In genomic region chr12:52877242-52877641, GRCh38 we compare ENCODE assay signal across 15 cellular contexts. TPM values are rescaled to one million over a fixed set of nuclear protein-coding genes. Genes with fewer than 3 reads are reported as not detected.
DNase-seq lines count a peak whose midpoint lies in the region; ATAC-seq and TF ChIP-seq lines count a peak whose summit lies in the region.
"Had no signal": no experiment of that assay in that cellular context is flagged by ENCODE, and none has a peak within 500 bp of the region (broad histone marks: within the 10 kb centered on the region; RNA-seq: fewer than 3 reads in every experiment).

No MANE protein-coding gene starts in this region.

- POLR2A ChIA-PET in CD4-positive, alpha-beta T cell (lab: Charles Lee): no interaction called here

- H3K4me1 ChIP-seq in sigmoid colon (peaks cover 0 to 37% (median 29%) of the 10 kb centered on the region in 4 donors), body of pancreas (peaks cover 29% of the 10 kb centered on the region)

- no peaks in the 10 kb centered on the region for H3K27me3 ChIP-seq in CD4-positive, alpha-beta T cell (ENCODE audit: control insufficient read depth, insufficient read depth, low read length)
- no peaks in the 10 kb centered on the region for H3K27me3 ChIP-seq in sigmoid colon
- H3K27me3 ChIP-seq in body of pancreas: no peaks in the 10 kb centered on the region

- intact Hi-C loops in CD4-positive, alpha-beta T cell (cut with DNase I, micrococcal nuclease): loop anchor here (5.0 to 10.0 kb wide), 2 partner anchors 192 to 550 kb away; partner anchors contain the start of gene KRT1 (in 1 of the 2)
- intact Hi-C loops in sigmoid colon (cut with DNase I) (no loop called here), body of pancreas (cut with DNase I) (loop anchor here (5.0 kb wide), 2 partner anchors 505 to 725 kb away; no protein-coding TSS in a partner anchor)

- peak overlapping the region; percentile 1 for H3K4me3 Mint-ChIP-seq in CD4-positive, alpha-beta T cell
- H3K4me3 Mint-ChIP-seq in effector memory CD8-positive, alpha-beta T cell: no peak overlapping the region

- H3K36me3 ChIP-seq in sigmoid colon: no peaks in the 10 kb centered on the region
- no peaks in the 10 kb centered on the region for H3K36me3 ChIP-seq in body of pancreas (replicated peaks in 1 of 2; ENCODE audit: insufficient read depth in 1 of 2, low read depth in 2 of 2)

- no peaks in the 10 kb centered on the region for H3K36me3 Mint-ChIP-seq in CD4-positive, alpha-beta T cell (ENCODE audit: low read depth)
- no peaks in the 10 kb centered on the region for H3K36me3 Mint-ChIP-seq in effector memory CD8-positive, alpha-beta T cell (ENCODE audit: insufficient read depth)
- H3K36me3 Mint-ChIP-seq: IgD-negative memory B cell had no signal

- no peak for TF ChIP-seq EP300 in sigmoid colon (IDR thresholded peaks at IDR 0.05)

- CTCF ChIA-PET in CD4-positive, alpha-beta T cell (lab: Charles Lee): interaction anchor here (0.9 kb wide), 1 partner anchor 294 kb away, joined by 3 read pairs; no protein-coding TSS in a partner anchor

- H3K27me3 Mint-ChIP-seq in CD4-positive, alpha-beta T cell: peaks cover 14% of the 10 kb centered on the region
- peaks cover 7 to 25% of the 10 kb centered on the region in 2 donors for H3K27me3 Mint-ChIP-seq in effector memory CD8-positive, alpha-beta T cell

- no peaks in the 10 kb centered on the region for H3K9me3 Mint-ChIP-seq in CD4-positive, alpha-beta T cell
- H3K9me3 Mint-ChIP-seq in effector memory CD8-positive, alpha-beta T cell: no peaks in the 10 kb centered on the region
- H3K9me3 Mint-ChIP-seq: IgD-negative memory B cell had no signal

- no peak for DNase-seq in CD4-positive, alpha-beta T cell
- DNase-seq in NCI-H1694 (lab: John Stamatoyannopoulos, UW) (peak; percentile 26), epithelial cell of prostate (ENCODE audit: low read depth, low spot score) (no peak), sigmoid colon (no peak), body of pancreas (no peak)
- DNase-seq in effector memory CD8-positive, alpha-beta T cell: no peak
- DNase-seq: NCI-H1436 treated with DMSO at 0.1 percent for 48 hours, Right ventricle myocardium superior, SK-N-SH had no signal

- H3K9me3 ChIP-seq in CD4-positive, alpha-beta T cell (ENCODE audit: control insufficient read depth, low read length): no peaks in the 10 kb centered on the region
- H3K9me3 ChIP-seq in sigmoid colon (no peaks in the 10 kb centered on the region), body of pancreas (no peaks in the 10 kb centered on the region)
- H3K9me3 ChIP-seq: SK-N-SH had no signal

- H3K4me1 Mint-ChIP-seq in CD4-positive, alpha-beta T cell (ENCODE audit: low read depth): peaks cover 26% of the 10 kb centered on the region
- H3K4me1 Mint-ChIP-seq in effector memory CD8-positive, alpha-beta T cell (ENCODE audit: low read depth in 2 of 2): peaks cover 25 to 33% of the 10 kb centered on the region in 2 donors

- H3K4me3 ChIP-seq in skin epidermis (no peak overlapping the region), sigmoid colon (no peak overlapping the region), body of pancreas (no peak overlapping the region)

- WGBS in sigmoid colon, 2 donors: 53 to 74% methylated on average over 3 of the region's 3 CpGs
- WGBS in body of pancreas, 2 donors: 79 to 83% methylated on average over 3 of the region's 3 CpGs

- TF ChIP-seq CTCF in CD4-positive, alpha-beta T cell (IDR thresholded peaks at IDR 0.05): no peak
- no peak for TF ChIP-seq CTCF in sigmoid colon (IDR thresholded peaks at IDR 0.05)
- TF ChIP-seq CTCF in body of pancreas (IDR thresholded peaks at IDR 0.05): no peak

- TF ChIP-seq POLR2A in sigmoid colon (IDR thresholded peaks at IDR 0.05) (no peak), body of pancreas (IDR thresholded peaks at IDR 0.05) (no peak)

- no peak for ATAC-seq in CD4-positive, alpha-beta T cell (ENCODE audit: poor library complexity)
- no peak for ATAC-seq in effector memory CD8-positive, alpha-beta T cell (replicated peaks)
- ATAC-seq in body of pancreas: no peak
- no peak for ATAC-seq in HG02759 (IDR thresholded peaks at IDR 0.05; ENCODE audit: unreplicated experiment)

- no peak overlapping the region for H3K27ac ChIP-seq in CD4-positive, alpha-beta T cell (ENCODE audit: low read depth, low read length)
- H3K27ac ChIP-seq in epithelial cell of prostate (peak overlapping the region; percentile 99), skin epidermis (peak overlapping the region in 20 of 21 experiments; percentile 15 to 99 (median 86)), sigmoid colon (no peak overlapping the region), body of pancreas (no peak overlapping the region)

- H3K27ac Mint-ChIP-seq in CD4-positive, alpha-beta T cell: no peak overlapping the region
- H3K27ac Mint-ChIP-seq in effector memory CD8-positive, alpha-beta T cell: no peak overlapping the region

RNA-seq across cellular contexts. Expression of gene KRT8, which starts 27.6 kb away (rescaled TPM):
- total RNA-seq in CD4-positive, alpha-beta T cell: under 1 TPM; 0.63 to 0.89 TPM
- total RNA-seq in sigmoid colon: 10 to 100 TPM; 20.6 to 63.1 (median 35.5) TPM
- polyA plus RNA-seq in sigmoid colon: 1,000 to 10,000 TPM; 3,181 to 3,526 (median 3,402) TPM
- 100 to 1,000 TPM; 394 to 455 TPM for total RNA-seq in body of pancreas
- polyA plus RNA-seq: IgD-negative memory B cell had no signal

RNA-seq across cellular contexts. Expression of gene KRT78, which starts 28.4 kb away (rescaled TPM):
- not detected for total RNA-seq in CD4-positive, alpha-beta T cell
- total RNA-seq in sigmoid colon: not detected
- 1 to 10 TPM in 1 of 3 donors, under 1 TPM in 1, not detected in 1; 0.20 to 5.4 TPM for polyA plus RNA-seq in sigmoid colon
- not detected for total RNA-seq in body of pancreas
- total RNA-seq: H7, Right ventricle myocardium superior had no signal
- polyA plus RNA-seq: AG04450, BJ, IgD-negative memory B cell, SK-N-SH had no signal

RNA-seq across cellular contexts. Expression of gene KRT79, which starts 43.1 kb away (rescaled TPM):
- total RNA-seq in CD4-positive, alpha-beta T cell: not detected
- total RNA-seq in sigmoid colon (not detected), body of pancreas (not detected)
- under 1 TPM in 1 of 3 donors, not detected in 2; 0.16 TPM for polyA plus RNA-seq in sigmoid colon
- total RNA-seq: H7, Right ventricle myocardium superior had no signal
- polyA plus RNA-seq: BJ, IgD-negative memory B cell, SK-N-SH had no signal

Comparison
In these comparisons a context has a peak if more than half of its experiments do, and no peak if none do; other contexts are left out.
1. H3K27ac ChIP-seq: peak in epithelial cell of prostate (single experiment) and skin epidermis (20 of 21); none in CD4-positive, alpha-beta T cell (single experiment), sigmoid colon (0 of 4) and body of pancreas (0 of 4).
2. RNA of gene KRT8, which starts 27.6 kb away (total RNA-seq): 394 to 455 TPM in body of pancreas and 20.6 to 63.1 TPM in sigmoid colon; 0.63 to 0.89 TPM in CD4-positive, alpha-beta T cell; every median in the first group is over 10 times any median in the second.